Comparison of ENCODE assay signal across 9 cellular contexts in genomic region chr19:49391581-49392399, GRCh38. TPM values are rescaled to one million over a fixed set of nuclear protein-coding genes. Genes with fewer than 3 reads are reported as not detected.
A peak's percentile ranks its signal among the peaks of the same experiment; 100 is the strongest.
DNase-seq lines count a peak whose midpoint lies in the region; ATAC-seq, FAIRE-seq and TF ChIP-seq lines count a peak whose summit lies in the region.
"Had no signal": no experiment of that assay in that cellular context is flagged by ENCODE, and none has a peak within 500 bp of the region (broad histone marks: within the 10 kb centered on the region; RNA-seq: fewer than 3 reads in every experiment).

No MANE protein-coding gene starts in this region.

- H3K9ac ChIP-seq in mesenchymal stem cell (ENCODE audit: low read length): no peak overlapping the region

- H3K4me1 Mint-ChIP-seq in activated CD8-positive, alpha-beta T cell treated with anti-CD3 and anti-CD28 coated beads, Interleukin-2, amount 10 ng/mL, durations not matched to agents 7 days and 5 days (ENCODE audit: low read depth): peaks cover 24% of the 10 kb centered on the region

- POLR2A ChIA-PET in activated CD8-positive, alpha-beta T cell treated with anti-CD3 and anti-CD28 coated beads, Interleukin-2, amount 10 ng/mL, durations not matched to agents 7 days and 5 days (lab: Charles Lee): interaction anchor here (0.6 to 1.0 kb wide), 4 partner anchors 17 to 1863 kb away, joined by 3 to 5 read pairs (median 4); partner anchors contain the start of gene ALDH16A1

- no peak overlapping the region for H3K4ac ChIP-seq in mesenchymal stem cell (ENCODE audit: low read depth in 1 of 2, low read length in 2 of 2)

- H3K18ac ChIP-seq in mesenchymal stem cell (ENCODE audit: low read depth in 1 of 2, low read length in 2 of 2): no peak overlapping the region

- no peak overlapping the region for H2BK15ac ChIP-seq in mesenchymal stem cell (ENCODE audit: low read depth, poor library complexity, severe bottlenecking)

- H3K27ac Mint-ChIP-seq in activated CD8-positive, alpha-beta T cell treated with anti-CD3 and anti-CD28 coated beads, Interleukin-2, amount 10 ng/mL, durations not matched to agents 7 days and 5 days: peak overlapping the region; percentile 22

- no peak overlapping the region for H3K4me3 Mint-ChIP-seq in activated CD8-positive, alpha-beta T cell treated with anti-CD3 and anti-CD28 coated beads, Interleukin-2, amount 10 ng/mL, durations not matched to agents 7 days and 5 days

- no peaks in the 10 kb centered on the region for H3K79me1 ChIP-seq in mesenchymal stem cell (replicated peaks; ENCODE audit: low read length, poor library complexity, severe bottlenecking)

- DNase-seq in D721Med (ENCODE audit: insufficient read length, low spot score) (peak; percentile 66), NCI-H82 treated with DMSO at 0.1 percent for 48 hours (lab: John Stamatoyannopoulos, UW; ENCODE audit: unreplicated experiment) (peak; percentile 85), mesenchymal stem cell (peak; percentile 73)
- peak; percentile 86 for DNase-seq in activated CD8-positive, alpha-beta T cell treated with anti-CD3 and anti-CD28 coated beads, Interleukin-2, amount 10 ng/mL, durations not matched to agents 7 days and 5 days
- DNase-seq in effector CD4-positive, alpha-beta T cell: peak; percentile 74
- peak; percentile 55 to 66 for DNase-seq in stimulated activated CD8-positive, alpha-beta memory T cell treated with anti-CD3 and anti-CD28 coated beads, Interleukin-2, amount 100 ng/mL, for 1 hour (ENCODE audit: low read depth in 2 of 2)

- H4K8ac ChIP-seq in mesenchymal stem cell (ENCODE audit: low read length): no peak overlapping the region

- H2BK120ac ChIP-seq in mesenchymal stem cell (ENCODE audit: low read depth, low read length): no peak overlapping the region

- no peak overlapping the region for H3K4me3 ChIP-seq in mesenchymal stem cell (ENCODE audit: insufficient read depth in 1 of 2, low read depth in 1 of 2, low read length in 2 of 2)

- H3K9me3 Mint-ChIP-seq in activated CD8-positive, alpha-beta T cell treated with anti-CD3 and anti-CD28 coated beads, Interleukin-2, amount 10 ng/mL, durations not matched to agents 7 days and 5 days (ENCODE audit: insufficient read depth): no peaks in the 10 kb centered on the region

- H2AFZ ChIP-seq in mesenchymal stem cell (ENCODE audit: low read depth, low read length): peak overlapping the region; percentile 5

- WGBS in mesenchymal stem cell: 42% methylated on average over 14 of the region's 14 CpGs

- H2AK5ac ChIP-seq in mesenchymal stem cell (ENCODE audit: low read length, severe bottlenecking): no peak overlapping the region

- no peak overlapping the region for H3K14ac ChIP-seq in mesenchymal stem cell (ENCODE audit: low read length in 2 of 2)

- peak; percentile 99 for TF ChIP-seq CTCF in D721Med (IDR thresholded peaks at IDR 0.05; ENCODE audit: insufficient read depth, missing control alignments)

- H3K23ac ChIP-seq in mesenchymal stem cell (ENCODE audit: low read length in 2 of 2): no peak overlapping the region

- peaks cover 4% of the 10 kb centered on the region for H3K27me3 Mint-ChIP-seq in activated CD8-positive, alpha-beta T cell treated with anti-CD3 and anti-CD28 coated beads, Interleukin-2, amount 10 ng/mL, durations not matched to agents 7 days and 5 days (ENCODE audit: low read depth)

- no peaks in the 10 kb centered on the region for H3K9me3 ChIP-seq in mesenchymal stem cell (ENCODE audit: control insufficient read depth, low read length)

- H2BK5ac ChIP-seq in mesenchymal stem cell (ENCODE audit: low read depth, low read length, poor library complexity, severe bottlenecking): no peak overlapping the region

- H3K27ac ChIP-seq in mesenchymal stem cell (ENCODE audit: low read length, poor library complexity, severe bottlenecking): no peak overlapping the region

- ATAC-seq in HG03378 (IDR thresholded peaks at IDR 0.05; ENCODE audit: unreplicated experiment) (peak; percentile 51), GM21390 (IDR thresholded peaks at IDR 0.05; ENCODE audit: unreplicated experiment) (no peak)
- ATAC-seq in activated CD8-positive, alpha-beta T cell treated with anti-CD3 and anti-CD28 coated beads, Interleukin-2, amount 10 ng/mL, durations not matched to agents 7 days and 5 days: peak; percentile 96

- no peak overlapping the region for H4K91ac ChIP-seq in mesenchymal stem cell (ENCODE audit: low read length)

- no peaks in the 10 kb centered on the region for H3K36me3 Mint-ChIP-seq in activated CD8-positive, alpha-beta T cell treated with anti-CD3 and anti-CD28 coated beads, Interleukin-2, amount 10 ng/mL, durations not matched to agents 7 days and 5 days (ENCODE audit: low read depth)

- H2BK12ac ChIP-seq in mesenchymal stem cell (ENCODE audit: low read length in 2 of 2): no peak overlapping the region

- CTCF ChIA-PET in activated CD8-positive, alpha-beta T cell treated with anti-CD3 and anti-CD28 coated beads, Interleukin-2, amount 10 ng/mL, durations not matched to agents 7 days and 5 days (lab: Charles Lee): interaction anchor here (0.7 to 3.4 kb wide), 39 partner anchors 8 to 294 kb away, joined by 3 to 52 read pairs (median 5); partner anchors contain the start of genes ALDH16A1, FLT3LG, GFY and PIH1D1

- H3K4me2 ChIP-seq in mesenchymal stem cell (ENCODE audit: low read length, poor library complexity, severe bottlenecking): no peak overlapping the region

- peak; percentile 84 for FAIRE-seq in D721Med (lab: Jason Lieb, UNC)
- FAIRE-seq: colon had no signal

- H3K36me3 ChIP-seq in mesenchymal stem cell (ENCODE audit: control insufficient read depth in 1 of 2, insufficient read depth in 2 of 2, low read depth in 1 of 2, low read length in 2 of 2): no peaks in the 10 kb centered on the region

- H3K4me1 ChIP-seq in mesenchymal stem cell (ENCODE audit: control insufficient read depth, insufficient read depth, low read depth, low read length): peaks cover 1% of the 10 kb centered on the region

- peaks cover 28 to 72% of the 10 kb centered on the region in 2 experiments for H3K27me3 ChIP-seq in mesenchymal stem cell (ENCODE audit: control insufficient read depth in 1 of 2, insufficient read depth in 1 of 2, low read length in 2 of 2)

RNA-seq across cellular contexts. Expression of gene KASH5, which starts 3.7 kb away (rescaled TPM):
- total RNA-seq in activated CD8-positive, alpha-beta T cell treated with anti-CD3 and anti-CD28 coated beads, Interleukin-2, amount 10 ng/mL, durations not matched to agents 7 days and 5 days: not detected
- not detected for polyA plus RNA-seq in mesenchymal stem cell (2013, experiment 1 of 2)
- not detected for polyA plus RNA-seq in mesenchymal stem cell (2013, experiment 2 of 2)

RNA-seq across cellular contexts. Expression of gene DKKL1, which starts 28.1 kb away (rescaled TPM):
- not detected for total RNA-seq in activated CD8-positive, alpha-beta T cell treated with anti-CD3 and anti-CD28 coated beads, Interleukin-2, amount 10 ng/mL, durations not matched to agents 7 days and 5 days
- polyA plus RNA-seq in mesenchymal stem cell (2013, experiment 1 of 2): 0.46 TPM
- 0.70 TPM for polyA plus RNA-seq in mesenchymal stem cell (2013, experiment 2 of 2)

RNA-seq across cellular contexts. Expression of gene TEAD2, which starts 29.6 kb away (rescaled TPM):
- not detected for total RNA-seq in activated CD8-positive, alpha-beta T cell treated with anti-CD3 and anti-CD28 coated beads, Interleukin-2, amount 10 ng/mL, durations not matched to agents 7 days and 5 days
- 72.7 TPM for polyA plus RNA-seq in mesenchymal stem cell (2013, experiment 1 of 2)
- 73.6 TPM for polyA plus RNA-seq in mesenchymal stem cell (2013, experiment 2 of 2)

RNA-seq across cellular contexts. Expression of gene PTH2, which starts 31.5 kb away (rescaled TPM):
- not detected for total RNA-seq in activated CD8-positive, alpha-beta T cell treated with anti-CD3 and anti-CD28 coated beads, Interleukin-2, amount 10 ng/mL, durations not matched to agents 7 days and 5 days
- polyA plus RNA-seq in mesenchymal stem cell (2013, experiment 1 of 2): not detected
- not detected for polyA plus RNA-seq in mesenchymal stem cell (2013, experiment 2 of 2)

RNA-seq across cellular contexts. Expression of gene GFY, which starts 33.4 kb away (rescaled TPM):
- total RNA-seq in activated CD8-positive, alpha-beta T cell treated with anti-CD3 and anti-CD28 coated beads, Interleukin-2, amount 10 ng/mL, durations not matched to agents 7 days and 5 days: not detected
- not detected for polyA plus RNA-seq in mesenchymal stem cell (2013, experiment 1 of 2)
- polyA plus RNA-seq in mesenchymal stem cell (2013, experiment 2 of 2): not detected
